9 cellular contexts compared by ENCODE assay signal in the genomic region with DNA sequence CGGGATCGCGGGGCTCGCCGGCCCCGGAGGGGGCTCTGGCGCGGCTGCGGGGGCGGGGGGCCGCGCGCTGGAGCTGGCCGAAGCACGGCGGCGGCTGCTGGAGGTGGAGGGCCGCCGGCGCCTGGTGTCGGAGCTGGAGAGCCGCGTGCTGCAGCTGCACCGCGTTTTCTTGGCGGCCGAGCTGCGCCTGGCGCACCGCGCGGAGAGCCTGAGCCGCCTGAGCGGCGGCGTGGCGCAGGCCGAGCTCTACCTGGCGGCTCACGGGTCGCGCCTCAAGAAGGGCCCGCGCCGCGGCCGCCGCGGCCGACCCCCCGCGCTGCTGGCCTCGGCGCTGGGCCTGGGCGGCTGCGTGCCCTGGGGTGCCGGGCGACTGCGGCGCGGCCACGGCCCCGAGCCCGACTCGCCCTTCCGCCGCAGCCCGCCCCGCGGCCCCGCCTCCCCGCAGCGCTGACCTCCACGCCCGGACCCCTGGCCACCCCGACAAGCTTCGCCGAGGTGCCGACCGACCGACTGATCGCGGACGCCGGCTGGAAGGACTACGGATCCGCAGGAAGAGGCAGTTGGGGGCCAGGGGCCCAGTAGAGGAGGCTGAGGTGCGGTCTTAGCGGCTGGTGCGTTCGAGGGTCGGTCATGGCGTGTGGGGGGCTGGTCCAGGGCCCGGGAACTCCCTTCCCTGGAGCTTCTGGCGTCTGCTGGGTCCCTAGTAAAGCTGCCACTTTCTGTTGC. TPM values are rescaled to one million over a fixed set of nuclear protein-coding genes. Genes with fewer than 3 reads are reported as not detected.
DNase-seq lines count a peak whose midpoint lies in the region; ATAC-seq, FAIRE-seq and TF ChIP-seq lines count a peak whose summit lies in the region.
"Had no signal": no experiment of that assay in that cellular context is flagged by ENCODE, and none has a peak within 500 bp of the region (broad histone marks: within the 10 kb centered on the region; RNA-seq: fewer than 3 reads in every experiment).

No MANE protein-coding gene starts in this region.

- H3K79me1 ChIP-seq in H9 (ENCODE audit: insufficient read depth, low read depth, low read length, poor library complexity, severe bottlenecking): no peaks in the 10 kb centered on the region
- H3K79me1 ChIP-seq in neuronal stem cell (ENCODE audit: low read depth, low read length): no peaks in the 10 kb centered on the region

- peak; percentile 22 for ATAC-seq in activated B cell treated with CpG ODN at 0.5 μM for 24 hours (ENCODE audit: low read depth)

- H2AFZ ChIP-seq in H9 (ENCODE audit: low read length) (no peak overlapping the region), neuronal stem cell (ENCODE audit: low read length) (peak overlapping the region; percentile 88)

- H2BK20ac ChIP-seq in H9 (ENCODE audit: low read depth, low read length, poor library complexity, severe bottlenecking): no peak overlapping the region

- H3K23me2 ChIP-seq in H9 (ENCODE audit: insufficient read length, low read depth, low read length, poor library complexity, severe bottlenecking): peaks cover 18% of the 10 kb centered on the region

- POLR2A ChIA-PET in activated B cell treated with CpG ODN at 0.5 μM for 24 hours (lab: Charles Lee): interaction anchor here (1.0 to 1.3 kb wide), 3 partner anchors 8 to 493 kb away, joined by 3 read pairs; a partner anchor contains a TSS

- H3K23ac ChIP-seq in H9 (ENCODE audit: insufficient read length, low read depth, low read length) (no peak overlapping the region), neuronal stem cell (ENCODE audit: low read depth, low read length, poor library complexity) (peak overlapping the region; percentile 100)

- DNase-seq in H9 (peak; percentile 32), activated B cell treated with CpG ODN at 0.5 μM for 24 hours (no peak), epithelial cell of prostate (ENCODE audit: low read depth, low spot score) (no peak), neuronal stem cell (ENCODE audit: low spot score) (no peak), HTR-8/SVneo (ENCODE audit: insufficient read length, low spot score) (no peak), GF-D8 (lab: John Stamatoyannopoulos, UW) (no peak), GM19240 (ENCODE audit: insufficient read length, low spot score) (no peak)

- TF ChIP-seq CTCF in H9 (conservative IDR thresholded peaks at IDR 0.05) (no peak), activated B cell treated with CpG ODN at 0.5 μM for 24 hours (IDR thresholded peaks at IDR 0.05) (no peak)

- H3K36me3 Mint-ChIP-seq in H9 (ENCODE audit: insufficient read depth in 1 of 3, low read depth in 3 of 3): peaks cover 3 to 20% (median 16%) of the 10 kb centered on the region in 3 experiments; a peak in 5 of 7 replicates
- H3K36me3 Mint-ChIP-seq in activated B cell treated with CpG ODN at 0.5 μM for 24 hours (ENCODE audit: low read depth): no peaks in the 10 kb centered on the region

- H4K8ac ChIP-seq in H9 (replicated peaks; ENCODE audit: insufficient read length, low read depth, low read length) (no peak overlapping the region), neuronal stem cell (ENCODE audit: low read depth, low read length) (no peak overlapping the region)

- H3K27ac ChIP-seq in BLaER1 (peak overlapping the region; percentile 26; the same call in 1 of the 2 replicates), H9 (ENCODE audit: insufficient read length, low read depth, low read length) (no peak overlapping the region), epithelial cell of prostate (peak overlapping the region; percentile 95), neuronal stem cell (replicated peaks; ENCODE audit: low read length) (no peak overlapping the region)

- H3K27me3 Mint-ChIP-seq in H9 (ENCODE audit: low read depth) (peaks cover 26% of the 10 kb centered on the region), activated B cell treated with CpG ODN at 0.5 μM for 24 hours (peaks cover 33% of the 10 kb centered on the region)

- H2BK12ac ChIP-seq in H9 (ENCODE audit: insufficient read length, low read depth, low read length) (no peak overlapping the region), neuronal stem cell (ENCODE audit: low read length) (no peak overlapping the region)

- H3K9me3 Mint-ChIP-seq in H9: no peaks in the 10 kb centered on the region
- no peaks in the 10 kb centered on the region for H3K9me3 Mint-ChIP-seq in activated B cell treated with CpG ODN at 0.5 μM for 24 hours

- no peak overlapping the region for H3K18ac ChIP-seq in H9 (ENCODE audit: insufficient read length, low read depth, low read length)
- peak overlapping the region; percentile 92 for H3K18ac ChIP-seq in neuronal stem cell (ENCODE audit: low read length)

- peaks cover 55 to 58% of the 10 kb centered on the region in 2 experiments for H3K4me1 Mint-ChIP-seq in H9
- peaks cover 20% of the 10 kb centered on the region for H3K4me1 Mint-ChIP-seq in activated B cell treated with CpG ODN at 0.5 μM for 24 hours

- H3K4me2 ChIP-seq in BLaER1 (peak overlapping the region; percentile 100), H9 (ENCODE audit: insufficient read depth, insufficient read length, low read length) (peak overlapping the region; percentile 60), neuronal stem cell (ENCODE audit: insufficient read depth, low read length, poor library complexity, severe bottlenecking) (peak overlapping the region; percentile 96)

- H3K56ac ChIP-seq in H9 (ENCODE audit: insufficient read length, low read depth, low read length): no peak overlapping the region

- H3K27me3 ChIP-seq in BLaER1: peaks cover 49% of the 10 kb centered on the region
- no peaks in the 10 kb centered on the region for H3K27me3 ChIP-seq in H9 (ENCODE audit: insufficient read depth, low read length)
- peaks cover 5 to 53% (median 16%) of the 10 kb centered on the region in 3 experiments for H3K27me3 ChIP-seq in neuronal stem cell (ENCODE audit: control insufficient read depth in 3 of 3, insufficient read depth in 3 of 3, low read depth in 1 of 3, low read length in 3 of 3)

- no peak overlapping the region for H2BK15ac ChIP-seq in H9 (ENCODE audit: low read depth, low read length)
- no peak overlapping the region for H2BK15ac ChIP-seq in neuronal stem cell (ENCODE audit: low read length)

- H3K27ac Mint-ChIP-seq in H9: peak overlapping the region in 1 of 3 experiments; percentile 91; a peak in 1 of 7 replicates
- no peak overlapping the region for H3K27ac Mint-ChIP-seq in activated B cell treated with CpG ODN at 0.5 μM for 24 hours

- H3K9me3 ChIP-seq in BLaER1: no peaks in the 10 kb centered on the region
- H3K9me3 ChIP-seq in H9 (ENCODE audit: control insufficient read depth, low read depth, low read length): no peaks in the 10 kb centered on the region
- no peaks in the 10 kb centered on the region for H3K9me3 ChIP-seq in neuronal stem cell (replicated peaks in 1 of 2; ENCODE audit: control insufficient read depth in 2 of 2, insufficient read depth in 1 of 2, low read depth in 1 of 2, low read length in 2 of 2)

- H3K4me3 ChIP-seq in BLaER1 (peak overlapping the region; percentile 76), neuronal stem cell (ENCODE audit: low read length in 2 of 2) (peak overlapping the region; percentile 55 to 81)

- H2BK120ac ChIP-seq in H9 (ENCODE audit: low read depth, low read length, poor library complexity, severe bottlenecking): no peak overlapping the region
- no peak overlapping the region for H2BK120ac ChIP-seq in neuronal stem cell (ENCODE audit: low read depth, low read length)

- H3K36me3 ChIP-seq in BLaER1: no peaks in the 10 kb centered on the region
- H3K36me3 ChIP-seq in neuronal stem cell (replicated peaks in 1 of 2; ENCODE audit: control insufficient read depth in 2 of 2, insufficient read depth in 2 of 2, low read length in 2 of 2): peaks cover 0 to 2% of the 10 kb centered on the region in 2 donors

- no peak overlapping the region for H3K4ac ChIP-seq in H9 (ENCODE audit: low read depth, low read length)
- H3K4ac ChIP-seq in neuronal stem cell (ENCODE audit: low read length): no peak overlapping the region

- no peak overlapping the region for H3T11ph ChIP-seq in H9 (ENCODE audit: low read length)

- no peak for FAIRE-seq in HTR-8/SVneo (lab: Jason Lieb, UNC)

- peaks cover 38% of the 10 kb centered on the region for H3K4me1 ChIP-seq in BLaER1
- H3K4me1 ChIP-seq in H9 (ENCODE audit: insufficient read depth, low read length): peaks cover 17% of the 10 kb centered on the region
- H3K4me1 ChIP-seq in neuronal stem cell (ENCODE audit: control insufficient read depth in 2 of 2, insufficient read depth in 1 of 2, low read depth in 1 of 2, low read length in 2 of 2): peaks cover 11 to 29% of the 10 kb centered on the region in 2 donors

- H3K9ac ChIP-seq in BLaER1: peak overlapping the region; percentile 59
- peak overlapping the region; percentile 57 for H3K9ac ChIP-seq in H9 (ENCODE audit: extremely low read depth, insufficient read length, low read length)
- peak overlapping the region; percentile 88 for H3K9ac ChIP-seq in neuronal stem cell (ENCODE audit: low read depth, low read length, poor library complexity)

- WGBS in H9 (ENCODE audit: extremely low coverage, insufficient read length, low lambda C conversion rate): no CpG with 5 or more reads among the region's 95 CpGs
- no CpG with 5 or more reads among the region's 95 CpGs for WGBS in neuronal stem cell (ENCODE audit: extremely low coverage in 2 of 2, insufficient read length in 2 of 2, insufficient replicate concordance in 1 of 2), 2 donors

- H2BK5ac ChIP-seq in H9 (ENCODE audit: insufficient read length, low read length): no peak overlapping the region
- no peak overlapping the region for H2BK5ac ChIP-seq in neuronal stem cell (ENCODE audit: low read length)

- intact Hi-C loops in activated B cell treated with CpG ODN at 0.5 μM for 24 hours (cut with micrococcal nuclease): no loop called here

- CTCF ChIA-PET in activated B cell treated with CpG ODN at 0.5 μM for 24 hours (lab: Charles Lee): interaction anchor here (0.7 kb wide), 1 partner anchor 8 kb away, joined by 3 read pairs; no protein-coding TSS in a partner anchor

- H4K5ac ChIP-seq in H9 (ENCODE audit: insufficient read length, low read depth, low read length): no peak overlapping the region

- H4K91ac ChIP-seq in H9 (ENCODE audit: insufficient read length, low read depth, low read length): no peak overlapping the region
- H4K91ac ChIP-seq in neuronal stem cell (ENCODE audit: low read depth, low read length, poor library complexity): no peak overlapping the region

- H3K14ac ChIP-seq in H9 (ENCODE audit: insufficient read depth, low read length): peak overlapping the region; percentile 37
- no peak overlapping the region for H3K14ac ChIP-seq in neuronal stem cell (ENCODE audit: low read length)

- 0 out of 2 replicates have a peak, but pooled peaks cover 12% of the 10 kb centered on the region for H4K20me1 ChIP-seq in BLaER1
- H4K20me1 ChIP-seq in H9 (ENCODE audit: control insufficient read depth, insufficient read depth, insufficient read length): no peaks in the 10 kb centered on the region

- no peak overlapping the region for H2AK5ac ChIP-seq in H9 (ENCODE audit: insufficient read length, low read length)
- no peak overlapping the region for H2AK5ac ChIP-seq in neuronal stem cell (ENCODE audit: low read depth, low read length)

- H3K4me3 Mint-ChIP-seq in H9: peak overlapping the region; percentile 85 to 95
- peak overlapping the region; percentile 81 for H3K4me3 Mint-ChIP-seq in activated B cell treated with CpG ODN at 0.5 μM for 24 hours

- H3K79me2 ChIP-seq in H9 (ENCODE audit: insufficient read depth, low read length): peaks cover 3% of the 10 kb centered on the region; the same call in 1 of the 2 replicates

RNA-seq across cellular contexts. Expression of a gene that starts 0.7 kb away (rescaled TPM):
- total RNA-seq in H9 (2021): 38.4 and 39.0 TPM in 2 replicates
- 0.24 and 0.44 TPM in 2 replicates for total RNA-seq in activated B cell treated with CpG ODN at 0.5 μM for 24 hours
- polyA plus RNA-seq in neuronal stem cell (2013, experiment 1 of 2): 1.3 TPM
- 1.3 TPM for polyA plus RNA-seq in neuronal stem cell (2013, experiment 2 of 2)

RNA-seq across cellular contexts. Expression of a gene that starts 18.5 kb away (rescaled TPM):
- total RNA-seq in H9 (2021) (124 and 126 TPM in 2 replicates), activated B cell treated with CpG ODN at 0.5 μM for 24 hours (not detected in 2 replicates)
- polyA plus RNA-seq in neuronal stem cell (2013, experiment 1 of 2): 6.3 TPM
- polyA plus RNA-seq in neuronal stem cell (2013, experiment 2 of 2): 6.2 TPM

RNA-seq across cellular contexts. Expression of a gene that starts 33.9 kb away (rescaled TPM):
- total RNA-seq in H9 (2021) (17.6 and 19.5 TPM in 2 replicates), activated B cell treated with CpG ODN at 0.5 μM for 24 hours (0.59 and 0.75 TPM in 2 replicates)
- 0.04 TPM for polyA plus RNA-seq in neuronal stem cell (2013, experiment 1 of 2)
- polyA plus RNA-seq in neuronal stem cell (2013, experiment 2 of 2): 0.03 TPM
- total RNA-seq: glomerular endothelial cell had no signal

Comparison
In these comparisons a context has a peak if more than half of its experiments do, and no peak if none do; other contexts are left out.
1. H3K27ac ChIP-seq: peak in BLaER1 (single experiment) and epithelial cell of prostate (single experiment); none in H9 (single experiment) and neuronal stem cell (single experiment).
2. RNA of a gene that starts 0.7 kb away (total RNA-seq): 38.4 to 39.0 TPM in H9; 0.24 to 0.44 TPM in activated B cell treated with CpG ODN at 0.5 μM for 24 hours; every median in the first group is over 10 times any median in the second.
3. RNA of a gene that starts 18.5 kb away (total RNA-seq): 124 to 126 TPM in H9; not detected in activated B cell treated with CpG ODN at 0.5 μM for 24 hours; every median in the first group is over 100 times any median in the second.
4. RNA of a gene that starts 33.9 kb away (total RNA-seq): 17.6 to 19.5 TPM in H9; 0.59 to 0.75 TPM in activated B cell treated with CpG ODN at 0.5 μM for 24 hours; every median in the first group is over 10 times any median in the second.
5. Peak in every context shown above with its lines, with median percentiles within 50 percentile points of each other: H3K4me2 ChIP-seq and H3K9ac ChIP-seq.